Comparison of ENCODE assay signal across 9 cellular contexts in the genomic region with DNA sequence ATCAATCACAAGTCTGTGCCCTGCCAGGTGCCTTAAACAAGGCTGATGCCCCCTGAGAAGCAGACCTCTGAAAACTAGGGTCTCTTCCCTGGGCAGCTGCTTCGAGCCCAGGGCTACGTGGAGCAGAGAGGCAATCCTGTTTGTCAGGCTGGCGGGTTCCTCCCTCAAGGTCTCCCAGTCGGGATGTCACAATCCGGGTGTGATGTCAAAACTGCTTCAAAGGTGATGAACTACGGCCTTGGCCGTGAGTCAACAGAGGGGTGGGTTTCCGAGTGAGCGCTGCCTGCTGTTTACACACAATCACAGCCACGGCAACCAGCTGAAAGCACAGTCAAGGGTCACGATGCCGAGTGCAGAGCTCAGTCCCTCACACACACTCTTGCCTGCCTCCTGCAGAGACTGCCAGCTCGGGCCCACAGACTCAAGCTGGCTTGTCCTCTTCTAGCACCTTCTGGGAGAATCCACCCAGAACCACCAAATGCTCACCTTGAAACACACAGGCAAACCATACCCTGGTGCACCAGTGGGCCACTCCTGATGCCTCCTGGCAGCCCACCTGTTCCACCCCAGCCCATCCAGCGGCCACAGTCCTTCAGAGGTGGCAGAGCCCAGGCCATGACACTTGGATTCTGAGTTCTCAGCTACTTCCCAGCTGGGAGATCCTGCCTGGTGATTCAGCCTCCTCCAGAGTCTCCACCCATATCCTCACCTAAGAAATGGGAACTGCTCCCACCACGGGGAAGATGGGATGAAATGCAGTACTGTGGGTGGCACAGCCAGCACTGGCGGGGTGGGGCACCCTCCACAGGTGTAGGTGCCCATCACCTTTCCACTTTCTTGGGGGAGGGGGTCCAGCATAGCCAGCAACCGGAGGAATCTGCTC. TPM values are rescaled to one million over a fixed set of nuclear protein-coding genes. Genes with fewer than 3 reads are reported as not detected.
DNase-seq lines count a peak whose midpoint lies in the region; ATAC-seq, FAIRE-seq and TF ChIP-seq lines count a peak whose summit lies in the region.
"Had no signal": no experiment of that assay in that cellular context is flagged by ENCODE, and none has a peak within 500 bp of the region (broad histone marks: within the 10 kb centered on the region; RNA-seq: fewer than 3 reads in every experiment).

No MANE protein-coding gene starts in this region.

- H3K27ac Mint-ChIP-seq in activated CD4-positive, alpha-beta T cell treated with anti-CD3 and anti-CD28 coated beads for 36 hours: no peak overlapping the region
- no peak overlapping the region for H3K27ac Mint-ChIP-seq in stimulated activated naive B cell treated with anti-CD40 and anti-IgM and Interleukin-4, amounts not matched to agents 10 μg/mL and 1 μg/mL and 100 μg/mL, for 72 hours

- H2AFZ ChIP-seq in OCI-LY7 (ENCODE audit: low read length): no peak overlapping the region

- H3K9me2 ChIP-seq in OCI-LY7 (ENCODE audit: insufficient read depth, low read length): no peaks in the 10 kb centered on the region

- peaks cover 39% of the 10 kb centered on the region for H3K4me1 Mint-ChIP-seq in activated CD4-positive, alpha-beta T cell treated with anti-CD3 and anti-CD28 coated beads for 36 hours
- H3K4me1 Mint-ChIP-seq in stimulated activated naive B cell treated with anti-CD40 and anti-IgM and Interleukin-4, amounts not matched to agents 10 μg/mL and 1 μg/mL and 100 μg/mL, for 72 hours: peaks cover 37 to 59% of the 10 kb centered on the region in 2 donors

- no peak overlapping the region for H3K4me2 ChIP-seq in OCI-LY7 (ENCODE audit: low read length)

- H3K4me3 ChIP-seq in kidney (ENCODE audit: low read length in 2 of 2): peak overlapping the region in 1 of 2 donors; percentile 10
- no peak overlapping the region for H3K4me3 ChIP-seq in tibial artery
- no peak overlapping the region for H3K4me3 ChIP-seq in OCI-LY7 (ENCODE audit: low read depth, low read length, poor library complexity, severe bottlenecking)
- H3K4me3 ChIP-seq: SJSA1 had no signal

- H3K36me3 Mint-ChIP-seq in activated CD4-positive, alpha-beta T cell treated with anti-CD3 and anti-CD28 coated beads for 36 hours (ENCODE audit: low read depth): no peaks in the 10 kb centered on the region
- H3K36me3 Mint-ChIP-seq in stimulated activated naive B cell treated with anti-CD40 and anti-IgM and Interleukin-4, amounts not matched to agents 10 μg/mL and 1 μg/mL and 100 μg/mL, for 72 hours: peaks cover 0 to 7% of the 10 kb centered on the region in 2 donors

- intact Hi-C loops in activated CD4-positive, alpha-beta T cell treated with anti-CD3 and anti-CD28 coated beads for 36 hours (cut with DNase I, micrococcal nuclease): no loop called here
- intact Hi-C loops in kidney (cut with DNase I): no loop called here
- intact Hi-C loops in tibial artery (cut with DNase I; ENCODE audit: low total_unique reads): no loop called here
- intact Hi-C loops in OCI-LY7 (cut with micrococcal nuclease; ENCODE audit: unreplicated experiment): no loop called here

- H3K27me3 Mint-ChIP-seq in activated CD4-positive, alpha-beta T cell treated with anti-CD3 and anti-CD28 coated beads for 36 hours: no peaks in the 10 kb centered on the region
- H3K27me3 Mint-ChIP-seq in stimulated activated naive B cell treated with anti-CD40 and anti-IgM and Interleukin-4, amounts not matched to agents 10 μg/mL and 1 μg/mL and 100 μg/mL, for 72 hours: no peaks in the 10 kb centered on the region

- peaks cover 3% of the 10 kb centered on the region; the same call in 1 of the 2 replicates for H4K20me1 ChIP-seq in OCI-LY7 (ENCODE audit: insufficient read depth, low read length)

- H3K9me3 ChIP-seq in kidney (ENCODE audit: control insufficient read depth in 1 of 2, low read length in 2 of 2) (no peaks in the 10 kb centered on the region), tibial artery (no peaks in the 10 kb centered on the region), OCI-LY7 (ENCODE audit: low read length) (no peaks in the 10 kb centered on the region)
- H3K9me3 ChIP-seq: SJSA1 had no signal

- H3K36me3 ChIP-seq in kidney (ENCODE audit: control insufficient read depth in 1 of 2, insufficient read depth in 2 of 2, low read length in 2 of 2) (no peaks in the 10 kb centered on the region), tibial artery (no peaks in the 10 kb centered on the region), OCI-LY7 (ENCODE audit: insufficient read depth, low read length) (no peaks in the 10 kb centered on the region)

- no peak overlapping the region for H3K4me3 Mint-ChIP-seq in activated CD4-positive, alpha-beta T cell treated with anti-CD3 and anti-CD28 coated beads for 36 hours
- H3K4me3 Mint-ChIP-seq in stimulated activated naive B cell treated with anti-CD40 and anti-IgM and Interleukin-4, amounts not matched to agents 10 μg/mL and 1 μg/mL and 100 μg/mL, for 72 hours: no peak overlapping the region

- no peaks in the 10 kb centered on the region for H3K27me3 ChIP-seq in tibial artery
- H3K27me3 ChIP-seq: SJSA1 had no signal

- CTCF ChIA-PET in activated CD4-positive, alpha-beta T cell treated with anti-CD3 and anti-CD28 coated beads for 36 hours (lab: Charles Lee): interaction anchor here (1.0 to 2.0 kb wide), 2 partner anchors 9 to 19 kb away, joined by 3 to 5 read pairs; no protein-coding TSS in a partner anchor
- CTCF ChIA-PET in OCI-LY7 (lab: Charles Lee; ENCODE audit: unreplicated experiment): no interaction called here

- POLR2A ChIA-PET in activated CD4-positive, alpha-beta T cell treated with anti-CD3 and anti-CD28 coated beads for 36 hours (lab: Charles Lee): no interaction called here
- POLR2A ChIA-PET in OCI-LY7 (lab: Charles Lee): no interaction called here

- peak overlapping the region; percentile 65 to 92 for H3K27ac ChIP-seq in kidney (ENCODE audit: low read depth in 2 of 2, low read length in 2 of 2)
- H3K27ac ChIP-seq in tibial artery: peak overlapping the region; percentile 14 to 61
- H3K27ac ChIP-seq in OCI-LY7 (ENCODE audit: low read depth, low read length, poor library complexity, severe bottlenecking): no peak overlapping the region
- H3K27ac ChIP-seq: SJSA1 had no signal

- BruUV-seq in OCI-LY7 (replicated peaks; lab: Mats Ljungman, UMichigan): no TSS peak

- H3K9me3 Mint-ChIP-seq in activated CD4-positive, alpha-beta T cell treated with anti-CD3 and anti-CD28 coated beads for 36 hours (ENCODE audit: low read depth): no peaks in the 10 kb centered on the region
- no peaks in the 10 kb centered on the region for H3K9me3 Mint-ChIP-seq in stimulated activated naive B cell treated with anti-CD40 and anti-IgM and Interleukin-4, amounts not matched to agents 10 μg/mL and 1 μg/mL and 100 μg/mL, for 72 hours

- H3K79me2 ChIP-seq in OCI-LY7 (ENCODE audit: insufficient read depth, low read depth, low read length): peaks cover 79% of the 10 kb centered on the region

- peak; percentile 47 for ATAC-seq in activated CD4-positive, alpha-beta T cell treated with anti-CD3 and anti-CD28 coated beads for 36 hours
- ATAC-seq in stimulated activated naive B cell treated with anti-CD40 and anti-IgM and Interleukin-4, amounts not matched to agents 10 μg/mL and 1 μg/mL and 100 μg/mL, for 72 hours (replicated peaks): no peak

- H3K4me1 ChIP-seq in kidney (ENCODE audit: control insufficient read depth in 1 of 2, insufficient read depth in 1 of 2, low read depth in 1 of 2, low read length in 2 of 2) (peaks cover 41 to 51% of the 10 kb centered on the region in 2 donors), tibial artery (peaks cover 0 to 76% (median 47%) of the 10 kb centered on the region in 4 donors), OCI-LY7 (ENCODE audit: insufficient read depth, low read length, poor library complexity, severe bottlenecking) (peaks cover 9% of the 10 kb centered on the region)

- H3K9ac ChIP-seq in kidney (ENCODE audit: low read length in 2 of 2): peak overlapping the region; percentile 38 to 78

- TF ChIP-seq CTCF in kidney (IDR thresholded peaks at IDR 0.05; ENCODE audit: borderline replicate concordance, extremely low read depth, insufficient read depth) (no peak), tibial artery (IDR thresholded peaks at IDR 0.05) (no peak), OCI-LY7 (conservative IDR thresholded peaks at IDR 0.05; ENCODE audit: low read length) (no peak)

- DNase-seq in activated CD4-positive, alpha-beta T cell treated with anti-CD3 and anti-CD28 coated beads for 36 hours: peak; percentile 33
- no peak for DNase-seq in activated CD4-positive, alpha-beta T cell treated with anti-CD3 and anti-CD28 coated beads, Interleukin-2, amount 50 U/mL, for 4 hours
- peak; percentile 29 for DNase-seq in astrocyte of the hippocampus (ENCODE audit: low read depth, low spot score)
- DNase-seq in kidney: peak; percentile 91
- DNase-seq in tibial artery: peak in 1 of 2 donors; percentile 45
- DNase-seq in stimulated activated naive B cell treated with anti-CD40 and anti-IgM and Interleukin-4, amounts not matched to agents 10 μg/mL and 1 μg/mL and 100 μg/mL, for 72 hours: no peak
- no peak for DNase-seq in OCI-LY7 (ENCODE audit: low spot score)
- DNase-seq in NCI-H446 treated with DMSO at 0.1 percent for 48 hours (lab: John Stamatoyannopoulos, UW): no peak

- FAIRE-seq in kidney (lab: Jason Lieb, UNC): no peak

RNA-seq across cellular contexts. Expression of a gene that starts 6.8 kb away (rescaled TPM):
- 10 to 100 TPM; 20.2 to 21.4 TPM for total RNA-seq in activated CD4-positive, alpha-beta T cell treated with anti-CD3 and anti-CD28 coated beads for 36 hours
- total RNA-seq in kidney (25.2 TPM), OCI-LY7 (2022) (24.6 and 26.5 TPM in 2 replicates)
- polyA plus RNA-seq in kidney (ENCODE audit: insufficient read depth, low read depth, low replicate concordance): 5.7 TPM
- 14.4 and 18.7 TPM in 2 replicates for total RNA-seq in OCI-LY7 (2014; rRNA removed; shearing (Covaris generic))

RNA-seq across cellular contexts. Expression of a gene that starts 28.3 kb away (rescaled TPM):
- total RNA-seq in activated CD4-positive, alpha-beta T cell treated with anti-CD3 and anti-CD28 coated beads for 36 hours: 100 to 1,000 TPM; 208 to 211 TPM
- total RNA-seq in kidney (207 TPM), OCI-LY7 (2022) (189 and 201 TPM in 2 replicates)
- polyA plus RNA-seq in kidney (ENCODE audit: insufficient read depth, low read depth, low replicate concordance): 314 TPM
- 159 and 200 TPM in 2 replicates for total RNA-seq in OCI-LY7 (2014; rRNA removed; shearing (Covaris generic))

RNA-seq across cellular contexts. Expression of a gene that starts 42.6 kb away (rescaled TPM):
- 100 to 1,000 TPM; 121 to 170 TPM for total RNA-seq in activated CD4-positive, alpha-beta T cell treated with anti-CD3 and anti-CD28 coated beads for 36 hours
- total RNA-seq in kidney: 69.9 TPM
- polyA plus RNA-seq in kidney (ENCODE audit: insufficient read depth, low read depth, low replicate concordance): 56.3 TPM
- 96.0 and 99.8 TPM in 2 replicates for total RNA-seq in OCI-LY7 (2014; rRNA removed; shearing (Covaris generic))
- total RNA-seq in OCI-LY7 (2022): 96.7 and 101 TPM in 2 replicates

RNA-seq across cellular contexts. Expression of a gene that starts 56.6 kb away (rescaled TPM):
- total RNA-seq in activated CD4-positive, alpha-beta T cell treated with anti-CD3 and anti-CD28 coated beads for 36 hours: 1,000 to 10,000 TPM; 1,703 to 2,296 TPM
- 828 TPM for total RNA-seq in kidney
- 1,481 TPM for polyA plus RNA-seq in kidney (ENCODE audit: insufficient read depth, low read depth, low replicate concordance)
- total RNA-seq in OCI-LY7 (2014; rRNA removed; shearing (Covaris generic)): 1,188 and 1,580 TPM in 2 replicates
- total RNA-seq in OCI-LY7 (2022): 1,496 and 1,653 TPM in 2 replicates

Comparison
In these comparisons a context has a peak if more than half of its experiments do, and no peak if none do; other contexts are left out.
1. DNase-seq: peak in activated CD4-positive, alpha-beta T cell treated with anti-CD3 and anti-CD28 coated beads for 36 hours (single experiment), astrocyte of the hippocampus (single experiment) and kidney (single experiment); none in activated CD4-positive, alpha-beta T cell treated with anti-CD3 and anti-CD28 coated beads, Interleukin-2, amount 50 U/mL, for 4 hours (0 of 2), stimulated activated naive B cell treated with anti-CD40 and anti-IgM and Interleukin-4, amounts not matched to agents 10 μg/mL and 1 μg/mL and 100 μg/mL, for 72 hours (single experiment), OCI-LY7 (single experiment) and NCI-H446 treated with DMSO at 0.1 percent for 48 hours (single experiment).